ENCODE assay signal across 1 cellular context in the genomic region with DNA sequence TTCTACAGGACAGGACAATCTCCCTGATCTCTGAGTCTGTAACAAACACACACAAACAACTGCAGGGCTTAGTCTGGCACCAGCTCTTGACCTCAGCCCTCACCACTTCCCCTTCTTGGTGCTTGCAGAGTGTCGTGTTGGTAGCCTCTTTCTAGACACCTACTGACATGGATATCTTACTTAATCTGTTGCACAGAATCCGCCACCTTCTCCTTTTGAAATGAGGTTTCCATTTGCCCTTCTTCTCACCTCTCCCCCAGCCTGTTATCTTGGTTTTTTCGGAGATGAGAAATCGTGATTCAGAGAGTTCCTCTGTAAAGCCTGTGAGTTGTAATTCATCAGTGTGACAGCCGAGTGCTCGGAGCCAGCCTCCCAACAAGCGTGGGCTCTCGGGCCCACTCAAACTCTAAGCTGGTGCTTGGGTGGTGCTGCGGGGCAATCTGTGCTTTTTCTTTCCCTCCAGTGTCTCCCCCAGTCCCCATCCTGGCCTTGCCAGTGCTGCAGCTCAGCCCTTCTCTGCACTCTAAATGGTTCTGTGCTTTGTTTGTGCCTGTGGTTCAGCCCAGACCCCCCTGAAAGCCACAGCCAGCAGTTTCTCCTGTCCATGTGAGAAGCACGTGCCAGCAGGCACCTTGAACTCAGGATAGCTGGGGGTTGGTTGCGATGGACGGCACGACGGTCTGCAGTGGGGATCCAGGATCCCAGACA.
TF ChIP-seq lines count a peak whose summit lies in the region.

No MANE protein-coding gene starts in this region.

TF ChIP-seq in HepG2, 621 proteins besides CTCF, POLR2A, EP300 and RAD21 (continued from another document and continues in another):
- TF ChIP-seq, protein P1, sequence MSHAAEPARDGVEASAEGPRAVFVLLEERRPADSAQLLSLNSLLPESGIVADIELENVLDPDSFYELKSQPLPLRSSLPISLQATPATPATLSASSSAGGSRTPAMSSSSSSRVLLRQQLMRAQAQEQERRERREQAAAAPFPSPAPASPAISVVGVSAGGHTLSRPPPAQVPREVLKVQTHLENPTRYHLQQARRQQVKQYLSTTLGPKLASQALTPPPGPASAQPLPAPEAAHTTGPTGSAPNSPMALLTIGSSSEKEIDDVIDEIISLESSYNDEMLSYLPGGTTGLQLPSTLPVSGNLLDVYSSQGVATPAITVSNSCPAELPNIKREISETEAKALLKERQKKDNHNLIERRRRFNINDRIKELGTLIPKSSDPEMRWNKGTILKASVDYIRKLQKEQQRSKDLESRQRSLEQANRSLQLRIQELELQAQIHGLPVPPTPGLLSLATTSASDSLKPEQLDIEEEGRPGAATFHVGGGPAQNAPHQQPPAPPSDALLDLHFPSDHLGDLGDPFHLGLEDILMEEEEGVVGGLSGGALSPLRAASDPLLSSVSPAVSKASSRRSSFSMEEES (CRISPR knock-in tag; IDR thresholded peaks at IDR 0.05): peak; percentile 29; the same call in 1 of the 2 replicates
- TF ChIP-seq, protein P2, sequence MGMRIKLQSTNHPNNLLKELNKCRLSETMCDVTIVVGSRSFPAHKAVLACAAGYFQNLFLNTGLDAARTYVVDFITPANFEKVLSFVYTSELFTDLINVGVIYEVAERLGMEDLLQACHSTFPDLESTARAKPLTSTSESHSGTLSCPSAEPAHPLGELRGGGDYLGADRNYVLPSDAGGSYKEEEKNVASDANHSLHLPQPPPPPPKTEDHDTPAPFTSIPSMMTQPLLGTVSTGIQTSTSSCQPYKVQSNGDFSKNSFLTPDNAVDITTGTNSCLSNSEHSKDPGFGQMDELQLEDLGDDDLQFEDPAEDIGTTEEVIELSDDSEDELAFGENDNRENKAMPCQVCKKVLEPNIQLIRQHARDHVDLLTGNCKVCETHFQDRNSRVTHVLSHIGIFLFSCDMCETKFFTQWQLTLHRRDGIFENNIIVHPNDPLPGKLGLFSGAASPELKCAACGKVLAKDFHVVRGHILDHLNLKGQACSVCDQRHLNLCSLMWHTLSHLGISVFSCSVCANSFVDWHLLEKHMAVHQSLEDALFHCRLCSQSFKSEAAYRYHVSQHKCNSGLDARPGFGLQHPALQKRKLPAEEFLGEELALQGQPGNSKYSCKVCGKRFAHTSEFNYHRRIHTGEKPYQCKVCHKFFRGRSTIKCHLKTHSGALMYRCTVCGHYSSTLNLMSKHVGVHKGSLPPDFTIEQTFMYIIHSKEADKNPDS (CRISPR knock-in tag; IDR thresholded peaks at IDR 0.05): no peak
- TF ChIP-seq, protein P3, sequence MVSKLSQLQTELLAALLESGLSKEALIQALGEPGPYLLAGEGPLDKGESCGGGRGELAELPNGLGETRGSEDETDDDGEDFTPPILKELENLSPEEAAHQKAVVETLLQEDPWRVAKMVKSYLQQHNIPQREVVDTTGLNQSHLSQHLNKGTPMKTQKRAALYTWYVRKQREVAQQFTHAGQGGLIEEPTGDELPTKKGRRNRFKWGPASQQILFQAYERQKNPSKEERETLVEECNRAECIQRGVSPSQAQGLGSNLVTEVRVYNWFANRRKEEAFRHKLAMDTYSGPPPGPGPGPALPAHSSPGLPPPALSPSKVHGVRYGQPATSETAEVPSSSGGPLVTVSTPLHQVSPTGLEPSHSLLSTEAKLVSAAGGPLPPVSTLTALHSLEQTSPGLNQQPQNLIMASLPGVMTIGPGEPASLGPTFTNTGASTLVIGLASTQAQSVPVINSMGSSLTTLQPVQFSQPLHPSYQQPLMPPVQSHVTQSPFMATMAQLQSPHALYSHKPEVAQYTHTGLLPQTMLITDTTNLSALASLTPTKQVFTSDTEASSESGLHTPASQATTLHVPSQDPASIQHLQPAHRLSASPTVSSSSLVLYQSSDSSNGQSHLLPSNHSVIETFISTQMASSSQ (IDR thresholded peaks at IDR 0.05; ENCODE audit: low read depth): no peak
- TF ChIP-seq, protein P3 (CRISPR knock-in tag; IDR thresholded peaks at IDR 0.05; ENCODE audit: borderline replicate concordance): 0 out of 2 replicates have a peak, but pooled peaks have one; percentile 23
- TF ChIP-seq ZFX (CRISPR knock-in tag; IDR thresholded peaks at IDR 0.05; ENCODE audit: low read depth) (peak; percentile 42; the same call in 1 of the 2 replicates), NFE2L1 (CRISPR knock-in tag; IDR thresholded peaks at IDR 0.05; ENCODE audit: borderline replicate concordance) (peak; percentile 69; the same call in 1 of the 2 replicates), ZNF264 (CRISPR knock-in tag; IDR thresholded peaks at IDR 0.05) (peak; percentile 57; the same call in 1 of the 2 replicates), ZNF644 (CRISPR knock-in tag; IDR thresholded peaks at IDR 0.05; ENCODE audit: low read depth) (peak; percentile 36; the same call in 1 of the 2 replicates), HNF4A (CRISPR knock-in tag; IDR thresholded peaks at IDR 0.05) (peak; percentile 48), ZNF746 (CRISPR knock-in tag; IDR thresholded peaks at IDR 0.05) (peak; percentile 46; the same call in 1 of the 2 replicates), ZNF430 (CRISPR knock-in tag; IDR thresholded peaks at IDR 0.05) (peak; percentile 88), MYC (CRISPR knock-in tag; IDR thresholded peaks at IDR 0.05; ENCODE audit: borderline replicate concordance) (peak; percentile 61; the same call in 1 of the 2 replicates), TMF1 (CRISPR knock-in tag; IDR thresholded peaks at IDR 0.05; ENCODE audit: low read depth) (peak; percentile 61; the same call in 1 of the 2 replicates), RCOR2 (CRISPR knock-in tag; IDR thresholded peaks at IDR 0.05) (no peak), ZNF441 (CRISPR knock-in tag; IDR thresholded peaks at IDR 0.05; ENCODE audit: borderline replicate concordance) (peak; percentile 83; the same call in 1 of the 2 replicates)
- TF ChIP-seq, protein P4, sequence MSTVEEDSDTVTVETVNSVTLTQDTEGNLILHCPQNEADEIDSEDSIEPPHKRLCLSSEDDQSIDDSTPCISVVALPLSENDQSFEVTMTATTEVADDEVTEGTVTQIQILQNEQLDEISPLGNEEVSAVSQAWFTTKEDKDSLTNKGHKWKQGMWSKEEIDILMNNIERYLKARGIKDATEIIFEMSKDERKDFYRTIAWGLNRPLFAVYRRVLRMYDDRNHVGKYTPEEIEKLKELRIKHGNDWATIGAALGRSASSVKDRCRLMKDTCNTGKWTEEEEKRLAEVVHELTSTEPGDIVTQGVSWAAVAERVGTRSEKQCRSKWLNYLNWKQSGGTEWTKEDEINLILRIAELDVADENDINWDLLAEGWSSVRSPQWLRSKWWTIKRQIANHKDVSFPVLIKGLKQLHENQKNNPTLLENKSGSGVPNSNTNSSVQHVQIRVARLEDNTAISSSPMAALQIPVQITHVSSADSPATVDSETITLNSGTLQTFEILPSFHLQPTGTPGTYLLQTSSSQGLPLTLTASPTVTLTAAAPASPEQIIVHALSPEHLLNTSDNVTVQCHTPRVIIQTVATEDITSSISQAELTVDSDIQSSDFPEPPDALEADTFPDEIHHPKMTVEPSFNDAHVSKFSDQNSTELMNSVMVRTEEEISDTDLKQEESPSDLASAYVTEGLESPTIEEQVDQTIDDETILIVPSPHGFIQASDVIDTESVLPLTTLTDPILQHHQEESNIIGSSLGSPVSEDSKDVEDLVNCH (CRISPR knock-in tag; IDR thresholded peaks at IDR 0.05): peak; percentile 82; the same call in 1 of the 2 replicates
- TF ChIP-seq, protein P5, sequence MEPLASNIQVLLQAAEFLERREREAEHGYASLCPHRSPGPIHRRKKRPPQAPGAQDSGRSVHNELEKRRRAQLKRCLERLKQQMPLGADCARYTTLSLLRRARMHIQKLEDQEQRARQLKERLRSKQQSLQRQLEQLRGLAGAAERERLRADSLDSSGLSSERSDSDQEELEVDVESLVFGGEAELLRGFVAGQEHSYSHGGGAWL (CRISPR knock-in tag; IDR thresholded peaks at IDR 0.05): peak; percentile 90
- TF ChIP-seq, protein P6, sequence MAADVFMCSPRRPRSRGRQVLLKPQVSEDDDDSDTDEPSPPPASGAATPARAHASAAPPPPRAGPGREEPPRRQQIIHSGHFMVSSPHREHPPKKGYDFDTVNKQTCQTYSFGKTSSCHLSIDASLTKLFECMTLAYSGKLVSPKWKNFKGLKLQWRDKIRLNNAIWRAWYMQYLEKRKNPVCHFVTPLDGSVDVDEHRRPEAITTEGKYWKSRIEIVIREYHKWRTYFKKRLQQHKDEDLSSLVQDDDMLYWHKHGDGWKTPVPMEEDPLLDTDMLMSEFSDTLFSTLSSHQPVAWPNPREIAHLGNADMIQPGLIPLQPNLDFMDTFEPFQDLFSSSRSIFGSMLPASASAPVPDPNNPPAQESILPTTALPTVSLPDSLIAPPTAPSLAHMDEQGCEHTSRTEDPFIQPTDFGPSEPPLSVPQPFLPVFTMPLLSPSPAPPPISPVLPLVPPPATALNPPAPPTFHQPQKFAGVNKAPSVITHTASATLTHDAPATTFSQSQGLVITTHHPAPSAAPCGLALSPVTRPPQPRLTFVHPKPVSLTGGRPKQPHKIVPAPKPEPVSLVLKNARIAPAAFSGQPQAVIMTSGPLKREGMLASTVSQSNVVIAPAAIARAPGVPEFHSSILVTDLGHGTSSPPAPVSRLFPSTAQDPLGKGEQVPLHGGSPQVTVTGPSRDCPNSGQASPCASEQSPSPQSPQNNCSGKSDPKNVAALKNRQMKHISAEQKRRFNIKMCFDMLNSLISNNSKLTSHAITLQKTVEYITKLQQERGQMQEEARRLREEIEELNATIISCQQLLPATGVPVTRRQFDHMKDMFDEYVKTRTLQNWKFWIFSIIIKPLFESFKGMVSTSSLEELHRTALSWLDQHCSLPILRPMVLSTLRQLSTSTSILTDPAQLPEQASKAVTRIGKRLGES (CRISPR knock-in tag; IDR thresholded peaks at IDR 0.05; ENCODE audit: borderline replicate concordance): peak; percentile 93; the same call in 1 of the 2 replicates
- TF ChIP-seq, protein P7, sequence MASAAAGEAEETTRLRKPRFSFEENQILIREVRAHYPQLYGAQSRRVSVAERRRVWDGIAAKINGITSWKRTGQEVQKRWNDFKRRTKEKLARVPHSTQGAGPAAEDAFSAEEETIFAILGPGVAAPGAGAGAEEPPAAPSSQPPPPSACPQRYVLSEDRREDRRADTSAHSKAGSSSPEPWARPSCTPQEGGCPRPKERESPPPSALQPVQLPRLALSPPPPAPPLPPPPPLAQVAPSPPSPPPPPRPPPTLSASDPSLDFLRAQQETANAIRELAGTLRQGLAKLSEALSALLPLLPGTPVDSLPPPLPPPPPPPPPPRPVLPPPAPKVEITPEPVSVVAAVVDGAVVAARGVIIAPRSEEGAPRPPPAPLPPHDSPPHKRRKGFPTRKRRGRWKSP (CRISPR knock-in tag; IDR thresholded peaks at IDR 0.05): peak; percentile 73; the same call in 1 of the 2 replicates
- TF ChIP-seq, protein P8, sequence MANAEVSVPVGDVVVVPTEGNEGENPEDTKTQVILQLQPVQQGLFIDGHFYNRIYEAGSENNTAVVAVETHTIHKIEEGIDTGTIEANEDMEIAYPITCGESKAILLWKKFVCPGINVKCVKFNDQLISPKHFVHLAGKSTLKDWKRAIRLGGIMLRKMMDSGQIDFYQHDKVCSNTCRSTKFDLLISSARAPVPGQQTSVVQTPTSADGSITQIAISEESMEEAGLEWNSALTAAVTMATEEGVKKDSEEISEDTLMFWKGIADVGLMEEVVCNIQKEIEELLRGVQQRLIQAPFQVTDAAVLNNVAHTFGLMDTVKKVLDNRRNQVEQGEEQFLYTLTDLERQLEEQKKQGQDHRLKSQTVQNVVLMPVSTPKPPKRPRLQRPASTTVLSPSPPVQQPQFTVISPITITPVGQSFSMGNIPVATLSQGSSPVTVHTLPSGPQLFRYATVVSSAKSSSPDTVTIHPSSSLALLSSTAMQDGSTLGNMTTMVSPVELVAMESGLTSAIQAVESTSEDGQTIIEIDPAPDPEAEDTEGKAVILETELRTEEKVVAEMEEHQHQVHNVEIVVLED (CRISPR knock-in tag; IDR thresholded peaks at IDR 0.05; ENCODE audit: borderline replicate concordance): peak; percentile 29; the same call in 1 of the 2 replicates
- TF ChIP-seq, protein P9, sequence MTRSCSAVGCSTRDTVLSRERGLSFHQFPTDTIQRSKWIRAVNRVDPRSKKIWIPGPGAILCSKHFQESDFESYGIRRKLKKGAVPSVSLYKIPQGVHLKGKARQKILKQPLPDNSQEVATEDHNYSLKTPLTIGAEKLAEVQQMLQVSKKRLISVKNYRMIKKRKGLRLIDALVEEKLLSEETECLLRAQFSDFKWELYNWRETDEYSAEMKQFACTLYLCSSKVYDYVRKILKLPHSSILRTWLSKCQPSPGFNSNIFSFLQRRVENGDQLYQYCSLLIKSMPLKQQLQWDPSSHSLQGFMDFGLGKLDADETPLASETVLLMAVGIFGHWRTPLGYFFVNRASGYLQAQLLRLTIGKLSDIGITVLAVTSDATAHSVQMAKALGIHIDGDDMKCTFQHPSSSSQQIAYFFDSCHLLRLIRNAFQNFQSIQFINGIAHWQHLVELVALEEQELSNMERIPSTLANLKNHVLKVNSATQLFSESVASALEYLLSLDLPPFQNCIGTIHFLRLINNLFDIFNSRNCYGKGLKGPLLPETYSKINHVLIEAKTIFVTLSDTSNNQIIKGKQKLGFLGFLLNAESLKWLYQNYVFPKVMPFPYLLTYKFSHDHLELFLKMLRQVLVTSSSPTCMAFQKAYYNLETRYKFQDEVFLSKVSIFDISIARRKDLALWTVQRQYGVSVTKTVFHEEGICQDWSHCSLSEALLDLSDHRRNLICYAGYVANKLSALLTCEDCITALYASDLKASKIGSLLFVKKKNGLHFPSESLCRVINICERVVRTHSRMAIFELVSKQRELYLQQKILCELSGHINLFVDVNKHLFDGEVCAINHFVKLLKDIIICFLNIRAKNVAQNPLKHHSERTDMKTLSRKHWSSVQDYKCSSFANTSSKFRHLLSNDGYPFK (CRISPR knock-in tag; IDR thresholded peaks at IDR 0.05; ENCODE audit: borderline replicate concordance): peak; percentile 83
- TF ChIP-seq, protein P10, sequence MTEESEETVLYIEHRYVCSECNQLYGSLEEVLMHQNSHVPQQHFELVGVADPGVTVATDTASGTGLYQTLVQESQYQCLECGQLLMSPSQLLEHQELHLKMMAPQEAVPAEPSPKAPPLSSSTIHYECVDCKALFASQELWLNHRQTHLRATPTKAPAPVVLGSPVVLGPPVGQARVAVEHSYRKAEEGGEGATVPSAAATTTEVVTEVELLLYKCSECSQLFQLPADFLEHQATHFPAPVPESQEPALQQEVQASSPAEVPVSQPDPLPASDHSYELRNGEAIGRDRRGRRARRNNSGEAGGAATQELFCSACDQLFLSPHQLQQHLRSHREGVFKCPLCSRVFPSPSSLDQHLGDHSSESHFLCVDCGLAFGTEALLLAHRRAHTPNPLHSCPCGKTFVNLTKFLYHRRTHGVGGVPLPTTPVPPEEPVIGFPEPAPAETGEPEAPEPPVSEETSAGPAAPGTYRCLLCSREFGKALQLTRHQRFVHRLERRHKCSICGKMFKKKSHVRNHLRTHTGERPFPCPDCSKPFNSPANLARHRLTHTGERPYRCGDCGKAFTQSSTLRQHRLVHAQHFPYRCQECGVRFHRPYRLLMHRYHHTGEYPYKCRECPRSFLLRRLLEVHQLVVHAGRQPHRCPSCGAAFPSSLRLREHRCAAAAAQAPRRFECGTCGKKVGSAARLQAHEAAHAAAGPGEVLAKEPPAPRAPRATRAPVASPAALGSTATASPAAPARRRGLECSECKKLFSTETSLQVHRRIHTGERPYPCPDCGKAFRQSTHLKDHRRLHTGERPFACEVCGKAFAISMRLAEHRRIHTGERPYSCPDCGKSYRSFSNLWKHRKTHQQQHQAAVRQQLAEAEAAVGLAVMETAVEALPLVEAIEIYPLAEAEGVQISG (CRISPR knock-in tag; IDR thresholded peaks at IDR 0.05): peak; percentile 68
